Comparison of ENCODE assay signal across 1 cellular context in the genomic region with DNA sequence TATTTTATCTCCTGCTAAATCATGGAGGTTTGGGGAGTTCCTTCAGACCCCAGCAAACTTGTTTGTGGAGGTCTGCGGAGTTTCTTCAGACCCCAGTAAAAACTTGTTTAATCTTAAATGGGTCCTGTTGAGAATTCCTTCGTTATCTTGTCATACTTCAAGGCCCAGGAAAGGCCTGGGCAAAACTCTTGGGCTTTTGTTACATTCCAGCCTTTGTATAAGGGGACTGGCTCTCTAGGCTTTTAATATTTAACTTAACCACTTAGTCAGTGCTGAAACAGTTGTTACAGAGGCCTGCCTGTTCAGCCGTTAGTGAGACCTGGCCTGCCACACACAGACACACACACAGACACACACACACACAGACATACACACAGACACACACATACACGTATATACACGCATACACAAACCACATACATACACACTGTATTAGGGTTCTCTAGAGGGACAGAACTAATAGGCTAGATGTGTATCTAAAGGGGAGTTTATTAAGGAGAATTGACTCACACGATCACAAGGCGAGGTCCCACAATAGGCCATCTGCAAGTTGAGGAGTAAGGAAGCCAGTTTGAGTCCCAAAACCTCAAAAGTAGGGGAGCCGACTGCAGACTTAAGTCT.
TF ChIP-seq lines count a peak whose summit lies in the region.

No MANE protein-coding gene starts in this region.

TF ChIP-seq in HepG2, 621 proteins besides CTCF, POLR2A, EP300 and RAD21 (continued from another document and continues in another):
- TF ChIP-seq ZNF44 (CRISPR knock-in tag; IDR thresholded peaks at IDR 0.05) (no peak), KAT8 (CRISPR knock-in tag; IDR thresholded peaks at IDR 0.05) (peak; percentile 63; the same call in 1 of the 2 replicates), ARID5B (CRISPR knock-in tag; IDR thresholded peaks at IDR 0.05) (peak; percentile 59), BCL6 (CRISPR knock-in tag; IDR thresholded peaks at IDR 0.05) (peak; percentile 50), RAD51 (IDR thresholded peaks at IDR 0.05; ENCODE audit: borderline replicate concordance) (no peak), CHD4 (IDR thresholded peaks at IDR 0.05; ENCODE audit: borderline replicate concordance, low read length) (peak; percentile 73; the same call in 1 of the 2 replicates), KMT2A (CRISPR knock-in tag; IDR thresholded peaks at IDR 0.05) (no peak), NCOR1 (IDR thresholded peaks at IDR 0.05; ENCODE audit: borderline replicate concordance, low read length) (peak; percentile 50; the same call in 1 of the 2 replicates), FOXP4 (CRISPR knock-in tag; IDR thresholded peaks at IDR 0.05) (peak; percentile 79), KAT2B (IDR thresholded peaks at IDR 0.05; ENCODE audit: borderline replicate concordance, low read depth, low read length) (no peak), ZBTB43 (CRISPR knock-in tag; conservative IDR thresholded peaks at IDR 0.05) (peak; percentile 95), SKI (IDR thresholded peaks at IDR 0.05; ENCODE audit: partially characterized antibody) (peak; percentile 38), SMYD3 (CRISPR knock-in tag; IDR thresholded peaks at IDR 0.05) (peak; percentile 85), PRPF4 (IDR thresholded peaks at IDR 0.05; ENCODE audit: low read depth, low read length, poor library complexity, severe bottlenecking) (peak; percentile 16), ZNF616 (CRISPR knock-in tag; IDR thresholded peaks at IDR 0.05; ENCODE audit: low read depth) (0 out of 2 replicates have a peak, but pooled peaks have one; percentile 19), UBTF (CRISPR knock-in tag; IDR thresholded peaks at IDR 0.05) (no peak), ZNF263 (CRISPR knock-in tag; IDR thresholded peaks at IDR 0.05) (0 out of 2 replicates have a peak, but pooled peaks have one; percentile 31), TEAD3 (CRISPR knock-in tag; optimal IDR thresholded peaks at IDR 0.05; ENCODE audit: borderline replicate concordance) (peak; percentile 97), MTF2 (CRISPR knock-in tag; IDR thresholded peaks at IDR 0.05; ENCODE audit: borderline replicate concordance) (no peak), NFE2L2 (IDR thresholded peaks at IDR 0.05; ENCODE audit: low read length) (peak; percentile 20; the same call in 1 of the 2 replicates), TERF1 (CRISPR knock-in tag; IDR thresholded peaks at IDR 0.05) (0 out of 2 replicates have a peak, but pooled peaks have one; percentile 19), ZNF441 (CRISPR knock-in tag; IDR thresholded peaks at IDR 0.05; ENCODE audit: borderline replicate concordance) (no peak), SALL1 (CRISPR knock-in tag; IDR thresholded peaks at IDR 0.05) (peak; percentile 80), FOXK1 (CRISPR knock-in tag; IDR thresholded peaks at IDR 0.05; ENCODE audit: borderline replicate concordance, low read depth) (peak; percentile 24; the same call in 1 of the 2 replicates), CBX1 (IDR thresholded peaks at IDR 0.05; ENCODE audit: low read depth) (peak; percentile 38), ZNF281 (CRISPR knock-in tag; IDR thresholded peaks at IDR 0.05; ENCODE audit: borderline replicate concordance) (no peak), ZNF710 (CRISPR knock-in tag; IDR thresholded peaks at IDR 0.05; ENCODE audit: borderline replicate concordance) (peak; percentile 91; the same call in 1 of the 2 replicates), ZFX (CRISPR knock-in tag; IDR thresholded peaks at IDR 0.05; ENCODE audit: low read depth) (peak; percentile 95), YEATS4 (CRISPR knock-in tag; IDR thresholded peaks at IDR 0.05; ENCODE audit: borderline replicate concordance) (peak; percentile 75), PRDM4 (CRISPR knock-in tag; IDR thresholded peaks at IDR 0.05; ENCODE audit: borderline replicate concordance) (no peak), ZNF724P (CRISPR knock-in tag; IDR thresholded peaks at IDR 0.05; ENCODE audit: borderline replicate concordance) (0 out of 2 replicates have a peak, but pooled peaks have one; percentile 41), NCOA1 (CRISPR knock-in tag; IDR thresholded peaks at IDR 0.05) (peak; percentile 33; the same call in 1 of the 2 replicates), ARID2 (CRISPR knock-in tag; IDR thresholded peaks at IDR 0.05; ENCODE audit: borderline replicate concordance) (peak; percentile 89; the same call in 1 of the 2 replicates), KLF16 (CRISPR knock-in tag; IDR thresholded peaks at IDR 0.05) (peak in 1 of 2 experiments; percentile 41; a peak in 1 of 4 replicates), POGZ (CRISPR knock-in tag; IDR thresholded peaks at IDR 0.05) (peak; percentile 77)
